ENCODE assay signal across 33 cellular contexts in the genomic region with DNA sequence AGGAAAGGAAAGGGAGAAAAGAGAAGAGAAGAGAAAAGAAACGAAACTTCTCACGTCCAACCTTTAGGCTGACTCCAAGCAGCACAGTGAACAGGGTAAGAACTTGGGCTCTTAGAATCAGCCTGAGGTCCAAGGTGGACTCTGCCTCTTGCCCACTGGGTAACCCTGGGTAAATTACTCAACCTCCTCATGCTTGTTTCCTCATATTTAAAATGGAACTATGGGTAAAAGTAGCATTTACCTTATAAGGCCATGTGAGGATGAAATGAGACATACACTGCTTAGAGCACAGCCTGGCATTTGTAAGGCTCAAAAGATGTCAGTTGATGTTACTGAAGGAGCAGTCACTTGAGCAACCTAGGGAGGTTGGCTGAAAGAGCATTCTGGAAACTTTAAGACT.
DNase-seq lines count a peak whose midpoint lies in the region; ATAC-seq, FAIRE-seq and TF ChIP-seq lines count a peak whose summit lies in the region.
"Had no signal": no experiment of that assay in that cellular context is flagged by ENCODE, and none has a peak within 500 bp of the region (broad histone marks: within the 10 kb centered on the region; RNA-seq: fewer than 3 reads in every experiment).

No MANE protein-coding gene starts in this region.

- H3K79me2 ChIP-seq in GM23338 (replicated peaks; ENCODE audit: insufficient read depth) (no peaks in the 10 kb centered on the region), K562 (ENCODE audit: control insufficient read depth, insufficient read depth, low read length) (no peaks in the 10 kb centered on the region)

- 0 out of 2 replicates have a peak overlapping the region, but pooled peaks have one; percentile 18 for H3K27ac Mint-ChIP-seq in GM23338
- H3K27ac Mint-ChIP-seq: activated CD4-positive, alpha-beta T cell treated with anti-CD3 and anti-CD28 coated beads for 36 hours; B cell; CD8-positive, alpha-beta memory T cell; natural killer cell; T-helper 2 cell treated with Interferon-gamma antibody and Interleukin-4, amounts not matched to agents 5 μg/mL and 100 μg/mL, for 36 hours had no signal

- TF ChIP-seq CTCF in GM23338 (conservative IDR thresholded peaks at IDR 0.05; ENCODE audit: low read depth in 2 of 2) (no peak), K562 (IDR thresholded peaks at IDR 0.05 in 2 of 3, conservative IDR thresholded peaks at IDR 0.05 in 1 of 3; ENCODE audit: insufficient read depth in 2 of 3, low read depth in 1 of 3, low read length in 3 of 3) (no peak), liver (IDR thresholded peaks at IDR 0.05; ENCODE audit: low read depth, low read length, missing input control) (no peak)

- H3K9me1 ChIP-seq in K562 (ENCODE audit: control insufficient read depth, insufficient read depth, low read length): no peaks in the 10 kb centered on the region

- in situ Hi-C loops in K562 (cut with MboI): no loop called here

- H3K27me3 Mint-ChIP-seq in GM23338 (ENCODE audit: insufficient read depth, low read depth, poor library complexity): peaks cover 2% of the 10 kb centered on the region
- H3K27me3 Mint-ChIP-seq: activated CD4-positive, alpha-beta T cell treated with anti-CD3 and anti-CD28 coated beads for 36 hours; B cell; central memory CD8-positive, alpha-beta T cell had no signal

- no TSS peak for BruUV-seq in K562 (replicated peaks; lab: Mats Ljungman, UMichigan)

- ATAC-seq in GM23338: no peak
- ATAC-seq in K562: no peak
- no peak for ATAC-seq in SK-N-SH treated with all-trans-retinoic acid at 6 μM for 48 hours
- ATAC-seq: activated CD4-positive, alpha-beta T cell treated with anti-CD3 and anti-CD28 coated beads for 36 hours; esophagus mucosa; heart right ventricle; natural killer cell; Right ventricle myocardium inferior had no signal

- H3K4me3 Mint-ChIP-seq in GM23338: no peak overlapping the region
- H3K4me3 Mint-ChIP-seq: activated CD4-positive, alpha-beta T cell treated with anti-CD3 and anti-CD28 coated beads for 36 hours; B cell; CD8-positive, alpha-beta memory T cell; central memory CD8-positive, alpha-beta T cell; natural killer cell; T-helper 2 cell treated with Interferon-gamma antibody and Interleukin-4, amounts not matched to agents 5 μg/mL and 100 μg/mL, for 36 hours had no signal

- POLR2A ChIA-PET in K562 (lab: Yijun Ruan, JAX): interaction anchor here (0.7 kb wide), 1 partner anchor 66 kb away, joined by 3 read pairs; no protein-coding TSS in a partner anchor

- no peak for DNase-seq in GM23338 (ENCODE audit: low spot score)
- DNase-seq in M059J (ENCODE audit: low read depth): peak; percentile 20
- DNase-seq in K562 (ENCODE audit: extremely low read depth in 1 of 4, low spot score in 3 of 4): no peak
- no peak for DNase-seq in SW 1271 (lab: John Stamatoyannopoulos, UW)
- DNase-seq in activated CD4-positive, alpha-beta T cell treated with anti-CD3 and anti-CD28 coated beads for 48 hours: no peak
- DNase-seq in nucleus accumbens (lab: John Stamatoyannopoulos, UW): no peak
- DNase-seq: ACHN; activated CD4-positive, alpha-beta T cell treated with anti-CD3 and anti-CD28 coated beads for 36 hours; activated CD8-positive, alpha-beta memory T cell treated with anti-CD3 and anti-CD28 coated beads for 24 hours; activated T-cell treated with anti-CD3 and anti-CD28 coated beads for 4 hours; CD8-positive, alpha-beta memory T cell; dermis blood vessel endothelial cell; foreskin melanocyte; heart right ventricle; kidney glomerular epithelial cell; natural killer cell; NCI-H1436; NCI-H2081 treated with DMSO at 0.1 percent for 48 hours; NCI-H2227 treated with DMSO at 0.1 percent for 48 hours; NCI-H526; NK-92 treated with Interleukin-12 subunit alpha and Interleukin-12 subunit beta, amount 100 ng/mL, for 24 hours; occipital lobe; psoas muscle; stimulated activated naive CD4-positive, alpha-beta T cell; upper lobe of left lung had no signal

- intact Hi-C loops in K562 (cut with micrococcal nuclease): no loop called here

- H2AFZ ChIP-seq in GM23338 (no peak overlapping the region), K562 (ENCODE audit: low read depth, low read length) (no peak overlapping the region)

- CTCF ChIA-PET in K562 (lab: Yijun Ruan, JAX; ENCODE audit: low intra/inter-chr PET ratio): no interaction called here

- no peak for FAIRE-seq in K562 (lab: Jason Lieb, UNC)
- FAIRE-seq: GM12892 had no signal

- no peaks in the 10 kb centered on the region for H3F3A ChIP-seq in GM23338 (replicated peaks; ENCODE audit: low read depth)

- TF ChIP-seq RAD21 in K562 (CRISPR knock-in tag; conservative IDR thresholded peaks at IDR 0.05 in 1 of 2, IDR thresholded peaks at IDR 0.05 in 1 of 2) (no peak), liver (IDR thresholded peaks at IDR 0.05) (no peak)

- H3K4me2 ChIP-seq in GM23338: no peak overlapping the region
- no peak overlapping the region for H3K4me2 ChIP-seq in K562 (ENCODE audit: insufficient read depth, low read length)

- no peaks in the 10 kb centered on the region for H3K9me3 Mint-ChIP-seq in GM23338
- H3K9me3 Mint-ChIP-seq: CD8-positive, alpha-beta memory T cell; central memory CD8-positive, alpha-beta T cell; natural killer cell; T-helper 2 cell treated with Interferon-gamma antibody and Interleukin-4, amounts not matched to agents 5 μg/mL and 100 μg/mL, for 36 hours had no signal

- no peak for TF ChIP-seq EP300 in K562 (IDR thresholded peaks at IDR 0.05; ENCODE audit: low read length)

- TF ChIP-seq POLR2A in K562 (conservative IDR thresholded peaks at IDR 0.05): no peak

- no peak overlapping the region for H3K27ac ChIP-seq in GM23338 (ENCODE audit: low read depth)
- H3K27ac ChIP-seq in K562 (ENCODE audit: extremely low read depth, low read depth, low read length): no peak overlapping the region
- H3K27ac ChIP-seq in liver (ENCODE audit: low read depth in 1 of 2, low read length in 2 of 2): no peak overlapping the region
- H3K27ac ChIP-seq: psoas muscle, upper lobe of left lung had no signal

- no peaks in the 10 kb centered on the region for H3K9me3 ChIP-seq in K562 (replicated peaks; ENCODE audit: control insufficient read depth, insufficient read depth, low read depth, low read length)
- H3K9me3 ChIP-seq in liver (ENCODE audit: control insufficient read depth in 4 of 4, low read length in 3 of 4): no peaks in the 10 kb centered on the region
- H3K9me3 ChIP-seq: heart right ventricle, psoas muscle, upper lobe of left lung had no signal

- no peaks in the 10 kb centered on the region for H3K4me1 ChIP-seq in GM23338 (ENCODE audit: insufficient read depth)
- H3K4me1 ChIP-seq in K562 (replicated peaks in 1 of 2; ENCODE audit: control insufficient read depth in 2 of 2, insufficient read depth in 2 of 2, low read length in 2 of 2): no peaks in the 10 kb centered on the region; a peak in 3 of 5 replicates
- H3K4me1 ChIP-seq in liver (ENCODE audit: control insufficient read depth in 4 of 4, insufficient read depth in 4 of 4, low read length in 3 of 4): peaks cover 0 to 9% (median 5%) of the 10 kb centered on the region in 4 donors
- H3K4me1 ChIP-seq: psoas muscle, upper lobe of left lung had no signal

- 42% methylated on average over 2 of the region's 2 CpGs for WGBS in K562 (ENCODE audit: insufficient coverage, low coverage, missing lambda C conversion rate)
- WGBS in liver: 78% methylated on average over 2 of the region's 2 CpGs

- no peaks in the 10 kb centered on the region for H4K20me1 ChIP-seq in GM23338 (replicated peaks; ENCODE audit: insufficient read depth)
- H4K20me1 ChIP-seq in K562 (replicated peaks; ENCODE audit: control insufficient read depth, insufficient read depth, low read length): no peaks in the 10 kb centered on the region

- H3K36me3 ChIP-seq in GM23338 (ENCODE audit: insufficient read depth): no peaks in the 10 kb centered on the region
- H3K36me3 ChIP-seq in K562 (ENCODE audit: control insufficient read depth, insufficient read depth, low read length): no peaks in the 10 kb centered on the region
- peaks cover 1 to 42% (median 17%) of the 10 kb centered on the region in 4 donors for H3K36me3 ChIP-seq in liver (ENCODE audit: control insufficient read depth in 4 of 4, insufficient read depth in 3 of 4, low read depth in 1 of 4, low read length in 3 of 4)

- no peaks in the 10 kb centered on the region for H3K4me1 Mint-ChIP-seq in GM23338
- H3K4me1 Mint-ChIP-seq: activated CD4-positive, alpha-beta T cell treated with anti-CD3 and anti-CD28 coated beads for 36 hours; B cell; CD8-positive, alpha-beta memory T cell; central memory CD8-positive, alpha-beta T cell; natural killer cell had no signal

- H3K9me2 ChIP-seq in GM23338 (ENCODE audit: insufficient read depth): no peaks in the 10 kb centered on the region

- H3K36me3 Mint-ChIP-seq in GM23338 (ENCODE audit: low read depth): no peaks in the 10 kb centered on the region
- H3K36me3 Mint-ChIP-seq: natural killer cell had no signal

- H3K9ac ChIP-seq in K562 (ENCODE audit: insufficient read depth in 1 of 2, low read depth in 2 of 2, low read length in 2 of 2) (no peak overlapping the region; a peak in 1 of 4 replicates), liver (ENCODE audit: low read depth in 1 of 2, low read length in 2 of 2) (no peak overlapping the region)

- H3K4me3 ChIP-seq in GM23338: no peak overlapping the region
- H3K4me3 ChIP-seq in K562: no peak overlapping the region
- H3K4me3 ChIP-seq in liver (ENCODE audit: low read depth in 1 of 3, low read length in 3 of 3): no peak overlapping the region
- H3K4me3 ChIP-seq: heart right ventricle, psoas muscle, upper lobe of left lung had no signal

- no peaks in the 10 kb centered on the region for H3K27me3 ChIP-seq in GM23338 (ENCODE audit: insufficient read depth)
- no peaks in the 10 kb centered on the region for H3K27me3 ChIP-seq in K562 (ENCODE audit: control insufficient read depth in 2 of 2, insufficient read depth in 2 of 2, low read length in 2 of 2)
- no peaks in the 10 kb centered on the region for H3K27me3 ChIP-seq in liver (ENCODE audit: control insufficient read depth in 4 of 4, insufficient read depth in 4 of 4, low read length in 3 of 4)
- H3K27me3 ChIP-seq: heart right ventricle, upper lobe of left lung had no signal

TF ChIP-seq in GM23338, 12 proteins besides CTCF, POLR2A, EP300 and RAD21 (continues in another document):
- TF ChIP-seq ZNF114 (CRISPR knock-in tag; IDR thresholded peaks at IDR 0.05): no peak
- no peak for TF ChIP-seq POLR2AphosphoS5 (IDR thresholded peaks at IDR 0.05; ENCODE audit: low read depth)
- TF ChIP-seq EZH2 (IDR thresholded peaks at IDR 0.05; ENCODE audit: low read depth, unreplicated experiment): no peak

TF ChIP-seq in K562, 482 proteins besides CTCF, POLR2A, EP300 and RAD21 (continues in another document):
- TF ChIP-seq SRF (CRISPR knock-in tag; IDR thresholded peaks at IDR 0.05) (peak in 1 of 2 experiments; percentile 70; a peak in 1 of 4 replicates), SMAD2 (IDR thresholded peaks at IDR 0.05; ENCODE audit: low read depth, low read length) (no peak)

TF ChIP-seq in liver, 16 proteins besides CTCF, POLR2A, EP300 and RAD21 (continues in another document):
- TF ChIP-seq GABPA (IDR thresholded peaks at IDR 0.05 in 1 of 2, conservative IDR thresholded peaks at IDR 0.05 in 1 of 2): no peak
- no peak for TF ChIP-seq FOXA1 (IDR thresholded peaks at IDR 0.05)
- peak; percentile 51 to 60 for TF ChIP-seq HNF4A (conservative IDR thresholded peaks at IDR 0.05)

TF ChIP-seq in SK-N-SH treated with all-trans-retinoic acid at 6 μM for 48 hours, 23 proteins besides CTCF, POLR2A, EP300 and RAD21 (continues in another document):
- TF ChIP-seq ZFP30 (CRISPR knock-in tag; IDR thresholded peaks at IDR 0.05): no peak
- TF ChIP-seq ZNF70 (CRISPR knock-in tag; IDR thresholded peaks at IDR 0.05): no peak
